ENCODE assay signal across 13 cellular contexts in the genomic region with DNA sequence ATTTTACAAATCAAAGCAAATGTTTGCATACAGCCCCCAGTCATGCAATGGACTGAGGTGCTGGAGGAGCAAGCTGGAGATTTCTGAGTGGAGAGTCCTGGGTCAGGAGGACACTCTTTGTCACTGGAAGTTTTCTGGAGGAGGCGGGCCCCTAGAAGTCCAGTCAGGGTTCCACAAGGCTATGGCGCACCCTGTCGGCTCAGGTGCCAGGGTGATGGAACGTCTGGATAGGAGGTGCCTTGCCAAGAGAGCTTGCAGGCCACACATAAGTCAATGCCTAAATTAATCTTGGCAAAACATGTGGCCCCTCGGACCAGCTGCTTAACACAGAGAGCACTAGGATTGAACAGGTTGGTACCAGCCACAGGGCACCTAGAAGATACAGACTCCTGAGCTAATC.
DNase-seq lines count a peak whose midpoint lies in the region; ATAC-seq, FAIRE-seq and TF ChIP-seq lines count a peak whose summit lies in the region.
"Had no signal": no experiment of that assay in that cellular context is flagged by ENCODE, and none has a peak within 500 bp of the region (broad histone marks: within the 10 kb centered on the region; RNA-seq: fewer than 3 reads in every experiment).

No MANE protein-coding gene starts in this region.

- H3K9me3 ChIP-seq in Caco-2 (no peaks in the 10 kb centered on the region), keratinocyte (ENCODE audit: control insufficient read depth, low read depth, low read length) (no peaks in the 10 kb centered on the region), neuronal stem cell (replicated peaks in 1 of 2; ENCODE audit: control insufficient read depth in 2 of 2, insufficient read depth in 1 of 2, low read depth in 1 of 2, low read length in 2 of 2) (no peaks in the 10 kb centered on the region)
- H3K9me3 ChIP-seq: BLaER1 had no signal

- POLR2A ChIA-PET in Caco-2 (lab: Charles Lee) = no interaction called here
- POLR2A ChIA-PET in WTC11 (lab: Charles Lee) = no interaction called here
- POLR2A ChIA-PET in activated CD8-positive, alpha-beta T cell treated with anti-CD3 and anti-CD28 coated beads for 36 hours (lab: Charles Lee) = no interaction called here

- no peak overlapping the region for H2BK12ac ChIP-seq in neuronal stem cell (ENCODE audit: low read length)

- intact Hi-C loops in Caco-2 (cut with micrococcal nuclease; ENCODE audit: unreplicated experiment) = loop anchor here (2.0 to 10.0 kb wide), 2 partner anchors 174 to 354 kb away; a partner anchor contains a TSS
- intact Hi-C loops in activated CD8-positive, alpha-beta T cell treated with anti-CD3 and anti-CD28 coated beads for 36 hours (cut with micrococcal nuclease) = no loop called here

- peaks cover 7% of the 10 kb centered on the region for H3K27me3 Mint-ChIP-seq in Caco-2 (ENCODE audit: insufficient read depth, unreplicated experiment)
- no peaks in the 10 kb centered on the region; the same call in 1 of the 2 replicates for H3K27me3 Mint-ChIP-seq in WTC11 (ENCODE audit: low read depth)
- H3K27me3 Mint-ChIP-seq in activated CD8-positive, alpha-beta T cell treated with anti-CD3 and anti-CD28 coated beads for 36 hours = peaks cover 3% of the 10 kb centered on the region

- no peak overlapping the region for H4K8ac ChIP-seq in neuronal stem cell (ENCODE audit: low read depth, low read length)

- BruUV-seq in Caco-2 (replicated peaks; lab: Mats Ljungman, UMichigan) = no TSS peak

- H3K9me3 Mint-ChIP-seq in Caco-2 (ENCODE audit: unreplicated experiment) = peaks cover 2% of the 10 kb centered on the region
- no peaks in the 10 kb centered on the region for H3K9me3 Mint-ChIP-seq in WTC11
- peaks cover 2% of the 10 kb centered on the region for H3K9me3 Mint-ChIP-seq in activated CD8-positive, alpha-beta T cell treated with anti-CD3 and anti-CD28 coated beads for 36 hours

- no peak overlapping the region for H4K91ac ChIP-seq in neuronal stem cell (ENCODE audit: low read depth, low read length, poor library complexity)

- peak; percentile 86 for ATAC-seq in WTC11
- no peak for ATAC-seq in activated CD8-positive, alpha-beta T cell treated with anti-CD3 and anti-CD28 coated beads for 36 hours
- ATAC-seq: HCT116 had no signal

- no CpG with 5 or more reads among the region's 5 CpGs for WGBS in neuronal stem cell (ENCODE audit: extremely low coverage in 2 of 2, insufficient read length in 2 of 2, insufficient replicate concordance in 1 of 2), 2 donors

- CTCF ChIA-PET in Caco-2 (lab: Charles Lee) = interaction anchor here (0.7 to 1.8 kb wide), 9 partner anchors 12 to 958 kb away, joined by 3 to 12 read pairs (median 3); no protein-coding TSS in a partner anchor
- CTCF ChIA-PET in WTC11 (lab: Charles Lee) = interaction anchor here (0.6 to 3.2 kb wide), 40 partner anchors 8 to 399 kb away, joined by 3 to 15 read pairs (median 4); no protein-coding TSS in a partner anchor
- CTCF ChIA-PET in activated CD8-positive, alpha-beta T cell treated with anti-CD3 and anti-CD28 coated beads for 36 hours (lab: Charles Lee) = no interaction called here

- H2BK5ac ChIP-seq in neuronal stem cell (ENCODE audit: low read length) = no peak overlapping the region

- H3K27me3 ChIP-seq in Caco-2 (replicated peaks; ENCODE audit: control insufficient read depth, insufficient read depth, low read length) = no peaks in the 10 kb centered on the region
- no peaks in the 10 kb centered on the region for H3K27me3 ChIP-seq in keratinocyte (ENCODE audit: control insufficient read depth, extremely low read depth, insufficient read depth, low read length)
- peaks cover 0 to 8% (median 0%) of the 10 kb centered on the region in 3 experiments for H3K27me3 ChIP-seq in neuronal stem cell (ENCODE audit: control insufficient read depth in 3 of 3, insufficient read depth in 3 of 3, low read depth in 1 of 3, low read length in 3 of 3)
- H3K27me3 ChIP-seq: BLaER1 had no signal

- H3K14ac ChIP-seq in neuronal stem cell (ENCODE audit: low read length) = no peak overlapping the region

- H3K4me3 Mint-ChIP-seq in Caco-2 (ENCODE audit: unreplicated experiment) (no peak overlapping the region), WTC11 (no peak overlapping the region)
- no peak overlapping the region for H3K4me3 Mint-ChIP-seq in activated CD8-positive, alpha-beta T cell treated with anti-CD3 and anti-CD28 coated beads for 36 hours

- H3K4me3 ChIP-seq in Caco-2 (ENCODE audit: low read depth, low read length) = no peak overlapping the region
- H3K4me3 ChIP-seq in keratinocyte (ENCODE audit: control insufficient read depth in 2 of 3, extremely low read depth in 1 of 3, insufficient read depth in 2 of 3, low read depth in 1 of 3, low read length in 3 of 3) = no peak overlapping the region
- no peak overlapping the region for H3K4me3 ChIP-seq in neuronal stem cell (ENCODE audit: low read length in 2 of 2)
- H3K4me3 ChIP-seq: BLaER1 had no signal

- H3K23ac ChIP-seq in neuronal stem cell (ENCODE audit: low read depth, low read length, poor library complexity) = no peak overlapping the region

- no peaks in the 10 kb centered on the region for H4K20me1 ChIP-seq in keratinocyte (ENCODE audit: control insufficient read depth, extremely low read depth, insufficient read depth, low read length)
- H4K20me1 ChIP-seq: BLaER1 had no signal

- H3K36me3 Mint-ChIP-seq in Caco-2 (ENCODE audit: insufficient read depth, unreplicated experiment) = no peaks in the 10 kb centered on the region
- H3K36me3 Mint-ChIP-seq in WTC11 = no peaks in the 10 kb centered on the region
- H3K36me3 Mint-ChIP-seq in activated CD8-positive, alpha-beta T cell treated with anti-CD3 and anti-CD28 coated beads for 36 hours (ENCODE audit: low read depth) = no peaks in the 10 kb centered on the region
- H3K36me3 Mint-ChIP-seq: naive B cell had no signal

- H3K79me2 ChIP-seq in keratinocyte (ENCODE audit: control insufficient read depth, insufficient read depth, low read length) = no peaks in the 10 kb centered on the region

- no peak overlapping the region for H2BK120ac ChIP-seq in neuronal stem cell (ENCODE audit: low read depth, low read length)

- H3K27ac ChIP-seq in keratinocyte (ENCODE audit: control insufficient read depth, insufficient read depth, low read length) (no peak overlapping the region), neuronal stem cell (replicated peaks; ENCODE audit: low read length) (no peak overlapping the region)
- H3K27ac ChIP-seq: BLaER1 had no signal

- DNase-seq in Caco-2 (peak; percentile 58 to 62), HT-29 (ENCODE audit: low spot score) (peak; percentile 75), WTC11 (ENCODE audit: low spot score) (peak; percentile 71), keratinocyte (ENCODE audit: low read depth, low spot score) (no peak), neuronal stem cell (ENCODE audit: low spot score) (no peak), occipital lobe (lab: John Stamatoyannopoulos, UW) (no peak), NCI-H524 treated with DMSO at 0.1 percent for 48 hours (lab: John Stamatoyannopoulos, UW) (no peak)
- DNase-seq in activated CD8-positive, alpha-beta T cell treated with anti-CD3 and anti-CD28 coated beads for 36 hours = no peak
- DNase-seq: kidney, naive B cell had no signal

- H3K27ac Mint-ChIP-seq in Caco-2 (ENCODE audit: unreplicated experiment) (no peak overlapping the region), WTC11 (no peak overlapping the region)
- H3K27ac Mint-ChIP-seq in activated CD8-positive, alpha-beta T cell treated with anti-CD3 and anti-CD28 coated beads for 36 hours = no peak overlapping the region
- H3K27ac Mint-ChIP-seq: naive B cell had no signal

- H3K4me2 ChIP-seq in keratinocyte (ENCODE audit: control insufficient read depth, extremely low read depth, insufficient read depth, low read depth, low read length) (no peak overlapping the region), neuronal stem cell (ENCODE audit: insufficient read depth, low read length, poor library complexity, severe bottlenecking) (no peak overlapping the region)
- H3K4me2 ChIP-seq: BLaER1 had no signal

- H3K9me1 ChIP-seq in keratinocyte (ENCODE audit: control insufficient read depth, extremely low read depth, insufficient read depth, low read length) = no peaks in the 10 kb centered on the region

- no peak overlapping the region for H2BK15ac ChIP-seq in neuronal stem cell (ENCODE audit: low read length)

- H3K4me1 Mint-ChIP-seq in Caco-2 (ENCODE audit: low read depth, unreplicated experiment) (peaks cover 6% of the 10 kb centered on the region), WTC11 (peaks cover 14% of the 10 kb centered on the region)
- H3K4me1 Mint-ChIP-seq in activated CD8-positive, alpha-beta T cell treated with anti-CD3 and anti-CD28 coated beads for 36 hours (ENCODE audit: low read depth) = no peaks in the 10 kb centered on the region
- H3K4me1 Mint-ChIP-seq: naive B cell had no signal

- no peak for FAIRE-seq in keratinocyte (lab: Jason Lieb, UNC)
- FAIRE-seq: HTR-8/SVneo, kidney had no signal

- H3K9ac ChIP-seq in keratinocyte (ENCODE audit: control insufficient read depth, extremely low read depth, insufficient read depth, low read length) = no peak overlapping the region
- H3K9ac ChIP-seq in neuronal stem cell (ENCODE audit: low read depth, low read length, poor library complexity) = no peak overlapping the region
- H3K9ac ChIP-seq: BLaER1 had no signal

- dilution Hi-C loops in keratinocyte (cut with MboI; ENCODE audit: extremely low pct_ligation_motif_present, low sequenced_read_pairs) = no loop called here

- H2AFZ ChIP-seq in keratinocyte (ENCODE audit: control insufficient read depth, low read length) (no peak overlapping the region), neuronal stem cell (ENCODE audit: low read length) (no peak overlapping the region)

- no peaks in the 10 kb centered on the region for H3K36me3 ChIP-seq in Caco-2 (ENCODE audit: control insufficient read depth, insufficient read depth, low read length)
- no peaks in the 10 kb centered on the region for H3K36me3 ChIP-seq in keratinocyte (ENCODE audit: control insufficient read depth in 2 of 2, extremely low read depth in 1 of 2, insufficient read depth in 2 of 2, low read length in 2 of 2)
- no peaks in the 10 kb centered on the region for H3K36me3 ChIP-seq in neuronal stem cell (replicated peaks in 1 of 2; ENCODE audit: control insufficient read depth in 2 of 2, insufficient read depth in 2 of 2, low read length in 2 of 2)
- H3K36me3 ChIP-seq: BLaER1 had no signal

- H3K4ac ChIP-seq in neuronal stem cell (ENCODE audit: low read length) = no peak overlapping the region

- H2AK5ac ChIP-seq in neuronal stem cell (ENCODE audit: low read depth, low read length) = no peak overlapping the region

- peak; percentile 42 to 54 for TF ChIP-seq CTCF in Caco-2 (IDR thresholded peaks at IDR 0.05; ENCODE audit: insufficient read depth in 1 of 2, low read depth in 1 of 2, low read length in 1 of 2, severe bottlenecking in 1 of 2, unreplicated experiment in 1 of 2)
- no peak for TF ChIP-seq CTCF in WTC11 (IDR thresholded peaks at IDR 0.05)
- TF ChIP-seq CTCF in keratinocyte (optimal IDR thresholded peaks at IDR 0.05 in 1 of 3, IDR thresholded peaks at IDR 0.05 in 1 of 3, conservative IDR thresholded peaks at IDR 0.05 in 1 of 3; ENCODE audit: extremely low read depth in 1 of 3, insufficient read depth in 2 of 3, low read length in 3 of 3) = peak in 2 of 3 experiments; percentile 18 to 54
- no peak for TF ChIP-seq CTCF in activated CD8-positive, alpha-beta T cell treated with anti-CD3 and anti-CD28 coated beads for 36 hours (IDR thresholded peaks at IDR 0.05)

- no peak overlapping the region for H3K18ac ChIP-seq in neuronal stem cell (ENCODE audit: low read length)

- H3K4me1 ChIP-seq in Caco-2 = no peaks in the 10 kb centered on the region
- peaks cover 9% of the 10 kb centered on the region for H3K4me1 ChIP-seq in keratinocyte (ENCODE audit: control insufficient read depth, extremely low read depth, insufficient read depth, low read length)
- peaks cover 1 to 29% of the 10 kb centered on the region in 2 donors for H3K4me1 ChIP-seq in neuronal stem cell (ENCODE audit: control insufficient read depth in 2 of 2, insufficient read depth in 1 of 2, low read depth in 1 of 2, low read length in 2 of 2)
- H3K4me1 ChIP-seq: BLaER1 had no signal

- no peaks in the 10 kb centered on the region for H3K79me1 ChIP-seq in neuronal stem cell (ENCODE audit: low read depth, low read length)

Comparison
In these comparisons a context has a peak if more than half of its experiments do, and no peak if none do; other contexts are left out.
1. DNase-seq: peak in Caco-2 (2 of 2), HT-29 (single experiment) and WTC11 (single experiment); none in keratinocyte (single experiment), neuronal stem cell (single experiment), activated CD8-positive, alpha-beta T cell treated with anti-CD3 and anti-CD28 coated beads for 36 hours (single experiment), occipital lobe (single experiment) and NCI-H524 treated with DMSO at 0.1 percent for 48 hours (single experiment).
2. CTCF ChIP-seq: peak in Caco-2 (2 of 2) and keratinocyte (2 of 3); none in WTC11 (single experiment) and activated CD8-positive, alpha-beta T cell treated with anti-CD3 and anti-CD28 coated beads for 36 hours (single experiment).